In genomic region chr17:42536048-42536371, GRCh38 we compare ENCODE assay signal across 9 cellular contexts. TPM values are rescaled to one million over a fixed set of nuclear protein-coding genes. Genes with fewer than 3 reads are reported as not detected.
DNase-seq lines count a peak whose midpoint lies in the region; ATAC-seq, FAIRE-seq and TF ChIP-seq lines count a peak whose summit lies in the region.
"Had no signal": no experiment of that assay in that cellular context is flagged by ENCODE, and none has a peak within 500 bp of the region (broad histone marks: within the 10 kb centered on the region; RNA-seq: fewer than 3 reads in every experiment).

Gene NAGLU (plus strand): TSS chr17:42536241. CDS start chr17:42536273, 32 bp downstream.

- no peak for TF ChIP-seq RAD21 in HepG2 (CRISPR knock-in tag; IDR thresholded peaks at IDR 0.05)

- no peaks in the 10 kb centered on the region for H3K9me3 ChIP-seq in HepG2 (ENCODE audit: low read length)

- no peak within 1 kb of the TSS for H2AFZ ChIP-seq in HepG2 (ENCODE audit: low read length)

- peak within 1 kb of the TSS; percentile 99 for H3K4me2 ChIP-seq in HepG2 (ENCODE audit: low read depth, low read length)

- no TSS peak for BruUV-seq in HepG2 (replicated peaks; lab: Mats Ljungman, UMichigan)

- TF ChIP-seq CTCF in BJ (IDR thresholded peaks at IDR 0.05; ENCODE audit: insufficient read depth, low read depth, low read length) (no peak), HepG2 (CRISPR knock-in tag; IDR thresholded peaks at IDR 0.05) (no peak)

- POLR2A ChIA-PET in BJ (lab: Charles Lee) (interaction anchor here (0.6 to 1.2 kb wide), 3 partner anchors 72 to 211 kb away, joined by 3 to 14 read pairs (median 4); no protein-coding TSS in a partner anchor), HepG2 (lab: Yijun Ruan, JAX) (interaction anchor here (1.0 to 4.2 kb wide), 27 partner anchors 9 to 261 kb away, joined by 3 to 68 read pairs (median 6); partner anchors contain the start of genes CAVIN1, COASY, HSD17B1 and MLX)

- intact Hi-C loops in HepG2 (cut with micrococcal nuclease; ENCODE audit: unreplicated experiment) = no loop called here

- peaks cover 62% of the 10 kb centered on the region for H3K4me1 ChIP-seq in HepG2 (ENCODE audit: insufficient read depth, low read length)

- H3K36me3 ChIP-seq in BJ (ENCODE audit: control insufficient read depth, insufficient read depth, low read length) = peaks cover 8% of the 10 kb centered on the region
- H3K36me3 ChIP-seq in HepG2 (replicated peaks in 1 of 2; ENCODE audit: control insufficient read depth in 1 of 2, insufficient read depth in 2 of 2, low read length in 2 of 2) = peaks cover 3 to 5% of the 10 kb centered on the region in 2 experiments; a peak in 1 of 5 replicates

- peak within 1 kb of the TSS; percentile 83 for H3K9ac ChIP-seq in HepG2 (ENCODE audit: insufficient read depth, low read depth, low read length)

- H3K79me2 ChIP-seq in HepG2 (ENCODE audit: insufficient read depth, low read length) = peaks cover 13% of the 10 kb centered on the region

- in situ Hi-C loops in HepG2 (cut with HindIII; ENCODE audit: extremely low pct_ligation_motif_present, low pct_unique_long_range_greater_than_20kb) = no loop called here

- H3K4me3 ChIP-seq in BJ (ENCODE audit: low read depth, low read length) (peak within 1 kb of the TSS; percentile 48), HepG2 (replicated peaks in 1 of 3; ENCODE audit: insufficient read depth in 1 of 3, low read depth in 2 of 3, low read length in 3 of 3) (peak within 1 kb of the TSS; percentile 54 to 72 (median 66))

- DNase-seq in BJ (ENCODE audit: low read depth) (no peak), GM19240 (ENCODE audit: insufficient read length, low spot score) (peak; percentile 100), NCI-H526 (lab: John Stamatoyannopoulos, UW) (peak; percentile 66 to 96), dedifferentiated amniotic fluid mesenchymal stem cell (ENCODE audit: extremely low spot score) (peak; percentile 88), HepG2 (ENCODE audit: low spot score) (peak; percentile 89)
- peak; percentile 70 for DNase-seq in activated CD4-positive, alpha-beta T cell treated with anti-CD3 and anti-CD28 coated beads, Interleukin-2, amount 50 U/mL, for 1 hour
- peak; percentile 84 for DNase-seq in stimulated activated CD4-positive, alpha-beta T cell treated with anti-CD3 and anti-CD28 coated beads, Interleukin-4, amount 100 ng/mL, for 1 hour

- WGBS in HepG2 (ENCODE audit: low lambda C conversion rate) = 0% methylated on average over 2 of the region's 40 CpGs

- CTCF ChIA-PET in BJ (lab: Yijun Ruan, JAX) = interaction anchor here (0.9 to 2.1 kb wide), 8 partner anchors 9 to 224 kb away, joined by 3 to 11 read pairs (median 4); no protein-coding TSS in a partner anchor
- CTCF ChIA-PET in HepG2 (lab: Yijun Ruan, JAX; ENCODE audit: low intra/inter-chr PET ratio, low total read pairs) = no interaction called here

- H4K20me1 ChIP-seq in HepG2 (ENCODE audit: insufficient read depth, low read length) = no peaks in the 10 kb centered on the region

- H3K27ac ChIP-seq in HepG2 (ENCODE audit: extremely low read length, insufficient read depth, low read length) = peak within 1 kb of the TSS; percentile 79

- H3K27me3 ChIP-seq in BJ (ENCODE audit: control insufficient read depth, insufficient read depth, low read length) = no peaks in the 10 kb centered on the region
- no peaks in the 10 kb centered on the region for H3K27me3 ChIP-seq in HepG2 (ENCODE audit: control insufficient read depth in 1 of 2, insufficient read depth in 2 of 2, low read length in 2 of 2)

- TF ChIP-seq EP300 in HepG2 (IDR thresholded peaks at IDR 0.05; ENCODE audit: low read depth in 2 of 2, low read length in 2 of 2) = peak in 1 of 2 experiments; percentile 32; a peak in 1 of 4 replicates
- peak; percentile 26; the same call in 1 of the 2 replicates for TF ChIP-seq EP300 in HepG2 (CRISPR knock-in tag; IDR thresholded peaks at IDR 0.05; ENCODE audit: borderline replicate concordance)

- ATAC-seq in HG03442 (IDR thresholded peaks at IDR 0.05; ENCODE audit: unreplicated experiment) (peak; percentile 78), HepG2 (peak; percentile 74)

- TF ChIP-seq POLR2A in HepG2 (IDR thresholded peaks at IDR 0.05; ENCODE audit: insufficient read depth in 1 of 2, low read depth in 2 of 2, low read length in 2 of 2) = peak; percentile 55 to 86

- no peak for FAIRE-seq in HepG2 (lab: Jason Lieb, UNC)
- FAIRE-seq: colon had no signal

TF ChIP-seq in HepG2, 621 proteins besides CTCF, POLR2A, EP300 and RAD21 (continues in another document):
- peak; percentile 87 for TF ChIP-seq NFYB (CRISPR knock-in tag; IDR thresholded peaks at IDR 0.05)
- TF ChIP-seq ZC3H13 (CRISPR knock-in tag; IDR thresholded peaks at IDR 0.05) = peak; percentile 85; the same call in 1 of the 2 replicates
- TF ChIP-seq ZKSCAN5 (CRISPR knock-in tag; IDR thresholded peaks at IDR 0.05) = no peak
- TF ChIP-seq ZNF431 (CRISPR knock-in tag; IDR thresholded peaks at IDR 0.05; ENCODE audit: borderline replicate concordance, low read depth) = no peak
- no peak for TF ChIP-seq TP53 (CRISPR knock-in tag; conservative IDR thresholded peaks at IDR 0.05)
- no peak for TF ChIP-seq HMGA1 (CRISPR knock-in tag; conservative IDR thresholded peaks at IDR 0.05)
- no peak for TF ChIP-seq ZNF253 (CRISPR knock-in tag; IDR thresholded peaks at IDR 0.05; ENCODE audit: borderline replicate concordance)
- TF ChIP-seq KDM2A (CRISPR knock-in tag; IDR thresholded peaks at IDR 0.05; ENCODE audit: borderline replicate concordance, low read depth) = no peak; the same call in none of the 2 replicates
- TF ChIP-seq ZNF646 (CRISPR knock-in tag; IDR thresholded peaks at IDR 0.05) = no peak

RNA-seq across cellular contexts. Expression of gene NAGLU, which starts in this region (rescaled TPM):
- polyA plus RNA-seq in BJ (2011; rRNA removed) = 16.3 and 45.3 TPM in 2 replicates
- polyA minus RNA-seq in BJ (2011; rRNA and poly(A)+ RNA removed) = 16.8 and 22.8 TPM in 2 replicates
- 13.1 and 40.1 TPM in 2 replicates for total RNA-seq in HepG2 (2016; rRNA removed; fragmentation: Illumina TruSeq; extraction: Trizol)
- 11.7 and 11.8 TPM in 2 replicates for total RNA-seq in HepG2 (2016; cell fraction: cytosol; rRNA removed; fragmentation: Illumina TruSeq; extraction: Trizol; ENCODE audit: low read depth)
- 11.6 and 40.3 TPM in 2 replicates for total RNA-seq in HepG2 (2016; cell fraction: insoluble cytoplasmic fraction; rRNA removed; fragmentation: Illumina TruSeq; extraction: Trizol)
- 16.4 and 17.9 TPM in 2 replicates for total RNA-seq in HepG2 (2016; cell fraction: membrane; rRNA removed; fragmentation: Illumina TruSeq; extraction: Trizol)
- 46.8 and 52.2 TPM in 2 replicates for total RNA-seq in HepG2 (2016; cell fraction: nucleus; rRNA removed; fragmentation: Illumina TruSeq; extraction: Trizol)
- polyA plus RNA-seq in HepG2 (2011; rRNA removed) = 28.2 and 29.4 TPM in 2 replicates
- polyA plus RNA-seq in HepG2 (2011; cell fraction: cytosol; rRNA removed) = 19.2 and 36.3 TPM in 2 replicates
- polyA plus RNA-seq in HepG2 (2011; cell fraction: nucleus; rRNA removed) = 76.6 and 98.9 TPM in 2 replicates
- 20.7 and 21.0 TPM in 2 replicates for polyA plus RNA-seq in HepG2 (2012)
- 8.0 and 8.6 TPM in 2 replicates for polyA plus RNA-seq in HepG2 (2016; cell fraction: cytosol; fragmentation: Illumina TruSeq; extraction: Trizol; ENCODE audit: low read depth)
- 12.0 and 16.4 TPM in 2 replicates for polyA plus RNA-seq in HepG2 (2016; cell fraction: insoluble cytoplasmic fraction; fragmentation: Illumina TruSeq; extraction: Trizol; ENCODE audit: low read depth)
- 11.8 and 12.2 TPM in 2 replicates for polyA plus RNA-seq in HepG2 (2016; cell fraction: membrane; fragmentation: Illumina TruSeq; extraction: Trizol; ENCODE audit: low read depth)
- polyA plus RNA-seq in HepG2 (2016; cell fraction: nucleus; fragmentation: Illumina TruSeq; extraction: Trizol; ENCODE audit: insufficient read depth, low read depth) = 83.1 and 85.8 TPM in 2 replicates
- 23.9 and 52.5 TPM in 2 replicates for polyA minus RNA-seq in HepG2 (2011; rRNA and poly(A)+ RNA removed; ENCODE audit: low replicate concordance)
- 17.1 and 17.5 TPM in 2 replicates for polyA minus RNA-seq in HepG2 (2011; cell fraction: cytosol; rRNA and poly(A)+ RNA removed)
- 31.7 and 32.4 TPM in 2 replicates for polyA minus RNA-seq in HepG2 (2011; cell fraction: nucleus; rRNA and poly(A)+ RNA removed)
